ENCODE assay signal across 25 cellular contexts in the genomic region with DNA sequence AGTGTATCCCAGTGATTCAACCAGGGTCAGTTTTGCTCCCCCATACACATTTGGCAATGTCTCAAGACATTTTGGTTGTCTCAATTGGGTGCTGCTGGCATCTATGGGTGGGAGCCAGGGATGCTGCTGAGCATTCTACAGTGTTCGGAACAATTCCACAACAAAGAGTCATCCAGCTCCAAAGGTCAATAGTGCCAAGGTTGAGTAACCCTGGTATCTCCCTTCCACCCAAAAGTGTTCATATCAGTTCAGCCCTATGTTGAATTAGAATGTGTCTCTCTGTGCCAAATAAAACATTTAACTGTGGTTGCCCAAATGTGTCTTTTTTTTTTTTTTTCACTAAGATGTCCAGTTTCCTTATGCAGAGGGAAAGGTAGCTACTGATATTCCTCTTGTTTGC.
"Had no signal": no experiment of that assay in that cellular context is flagged by ENCODE, and none has a peak within 500 bp of the region (broad histone marks: within the 10 kb centered on the region; RNA-seq: fewer than 3 reads in every experiment).

No MANE protein-coding gene starts in this region.

- ATAC-seq: Panc1 had no signal

- DNase-seq: activated B cell treated with CpG ODN at 0.5 μM for 24 hours; activated CD4-positive, alpha-beta memory T cell treated with anti-CD3 and anti-CD28 coated beads for 36 hours; activated CD4-positive, alpha-beta T cell treated with anti-CD3 and anti-CD28 coated beads, Interleukin-2, amount 10 ng/mL, durations not matched to agents 7 days and 5 days; activated CD8-positive, alpha-beta memory T cell treated with anti-CD3 and anti-CD28 coated beads for 24 hours; activated naive CD4-positive, alpha-beta T cell treated with anti-CD3 and anti-CD28 coated beads, Interleukin-2, amount 50 U/mL, for 16 hours; activated naive CD8-positive, alpha-beta T cell treated with anti-CD3 and anti-CD28 coated beads, Interleukin-2, amount 10 ng/mL, durations not matched to agents 7 days and 5 days; anterior cingulate cortex; central memory CD4-positive, alpha-beta T cell; KG1; MG63; MV-4-11; NCI-H1092 treated with DMSO at 0.1 percent for 48 hours; NCI-H1417 treated with DMSO at 0.1 percent for 48 hours; NCI-H1694; NCI-H2029; NCI-H2107; NCI-H2171 treated with DMSO at 0.1 percent for 48 hours; NCI-H510A treated with DMSO at 0.1 percent for 48 hours; NCI-H69; NK-92 treated with Interleukin-12 subunit alpha and Interleukin-12 subunit beta, amount 100 ng/mL, for 24 hours; OCI-M1; SHP77 had no signal

- H3K27me3 ChIP-seq: MG63 had no signal

- H3K9me3 Mint-ChIP-seq: activated B cell treated with CpG ODN at 0.5 μM for 24 hours; activated CD4-positive, alpha-beta memory T cell treated with anti-CD3 and anti-CD28 coated beads for 36 hours; activated CD4-positive, alpha-beta T cell treated with anti-CD3 and anti-CD28 coated beads, Interleukin-2, amount 10 ng/mL, durations not matched to agents 7 days and 5 days; activated naive CD8-positive, alpha-beta T cell treated with anti-CD3 and anti-CD28 coated beads, Interleukin-2, amount 10 ng/mL, durations not matched to agents 7 days and 5 days; T-helper 1 cell treated with Interleukin-12 subunit alpha and Interleukin-12 subunit beta and Interleukin-4 antibody, amounts not matched to agents 30 μg/mL and 1 μg/mL, for 36 hours had no signal

- H3K27me3 Mint-ChIP-seq: activated B cell treated with CpG ODN at 0.5 μM for 24 hours; activated CD4-positive, alpha-beta memory T cell treated with anti-CD3 and anti-CD28 coated beads for 36 hours had no signal

- H3K4me1 ChIP-seq: adrenal gland had no signal

- H3K9me3 ChIP-seq: adrenal gland, MG63 had no signal

- H3K4me1 Mint-ChIP-seq: activated B cell treated with CpG ODN at 0.5 μM for 24 hours had no signal

- H3K27ac ChIP-seq: adrenal gland had no signal

- H3K4me3 Mint-ChIP-seq: activated B cell treated with CpG ODN at 0.5 μM for 24 hours; activated CD4-positive, alpha-beta memory T cell treated with anti-CD3 and anti-CD28 coated beads for 36 hours; activated CD4-positive, alpha-beta T cell treated with anti-CD3 and anti-CD28 coated beads, Interleukin-2, amount 10 ng/mL, durations not matched to agents 7 days and 5 days; activated naive CD8-positive, alpha-beta T cell treated with anti-CD3 and anti-CD28 coated beads, Interleukin-2, amount 10 ng/mL, durations not matched to agents 7 days and 5 days; T-helper 1 cell treated with Interleukin-12 subunit alpha and Interleukin-12 subunit beta and Interleukin-4 antibody, amounts not matched to agents 30 μg/mL and 1 μg/mL, for 36 hours had no signal

- H3K36me3 Mint-ChIP-seq: activated CD4-positive, alpha-beta memory T cell treated with anti-CD3 and anti-CD28 coated beads for 36 hours; activated naive CD8-positive, alpha-beta T cell treated with anti-CD3 and anti-CD28 coated beads, Interleukin-2, amount 10 ng/mL, durations not matched to agents 7 days and 5 days had no signal

- H3K4me3 ChIP-seq: adrenal gland, MG63 had no signal

- H3K36me3 ChIP-seq: adrenal gland, MG63 had no signal
